ENCODE assay signal across 1 cellular context in genomic region chr11:64743591-64744543, GRCh38.
TF ChIP-seq lines count a peak whose summit lies in the region.

RASGRP2 (minus strand) TSS chr11:64744142; CDS start chr11:64742866, 1,276 bp downstream.

TF ChIP-seq in K562, 482 proteins besides CTCF, POLR2A, EP300 and RAD21 (continued from another document and continues in another):
- TF ChIP-seq ERF (CRISPR knock-in tag; IDR thresholded peaks at IDR 0.05), result no peak
- TF ChIP-seq, protein P1, sequence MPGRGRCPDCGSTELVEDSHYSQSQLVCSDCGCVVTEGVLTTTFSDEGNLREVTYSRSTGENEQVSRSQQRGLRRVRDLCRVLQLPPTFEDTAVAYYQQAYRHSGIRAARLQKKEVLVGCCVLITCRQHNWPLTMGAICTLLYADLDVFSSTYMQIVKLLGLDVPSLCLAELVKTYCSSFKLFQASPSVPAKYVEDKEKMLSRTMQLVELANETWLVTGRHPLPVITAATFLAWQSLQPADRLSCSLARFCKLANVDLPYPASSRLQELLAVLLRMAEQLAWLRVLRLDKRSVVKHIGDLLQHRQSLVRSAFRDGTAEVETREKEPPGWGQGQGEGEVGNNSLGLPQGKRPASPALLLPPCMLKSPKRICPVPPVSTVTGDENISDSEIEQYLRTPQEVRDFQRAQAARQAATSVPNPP (IDR thresholded peaks at IDR 0.05; ENCODE audit: borderline replicate concordance, insufficient read depth, insufficient read length), result no peak
- peak; percentile 45; the same call in 1 of the 2 replicates for TF ChIP-seq ZBTB17 (CRISPR knock-in tag; IDR thresholded peaks at IDR 0.05)
- TF ChIP-seq ZNF12 (CRISPR knock-in tag; IDR thresholded peaks at IDR 0.05), result no peak
- no peak for TF ChIP-seq TRIM28 (IDR thresholded peaks at IDR 0.05)
- TF ChIP-seq MCM3 (IDR thresholded peaks at IDR 0.05), result no peak
- TF ChIP-seq ZBTB11 (CRISPR knock-in tag; IDR thresholded peaks at IDR 0.05), result no peak
- 0 out of 2 replicates have a peak, but pooled peaks have one; percentile 12 for TF ChIP-seq PHB2 (IDR thresholded peaks at IDR 0.05; ENCODE audit: low read depth)
- TF ChIP-seq ZBTB40 (IDR thresholded peaks at IDR 0.05), result peak; percentile 11; the same call in 1 of the 2 replicates
- no peak for TF ChIP-seq ZBTB40 (CRISPR knock-in tag; IDR thresholded peaks at IDR 0.05)
- TF ChIP-seq, protein P2, sequence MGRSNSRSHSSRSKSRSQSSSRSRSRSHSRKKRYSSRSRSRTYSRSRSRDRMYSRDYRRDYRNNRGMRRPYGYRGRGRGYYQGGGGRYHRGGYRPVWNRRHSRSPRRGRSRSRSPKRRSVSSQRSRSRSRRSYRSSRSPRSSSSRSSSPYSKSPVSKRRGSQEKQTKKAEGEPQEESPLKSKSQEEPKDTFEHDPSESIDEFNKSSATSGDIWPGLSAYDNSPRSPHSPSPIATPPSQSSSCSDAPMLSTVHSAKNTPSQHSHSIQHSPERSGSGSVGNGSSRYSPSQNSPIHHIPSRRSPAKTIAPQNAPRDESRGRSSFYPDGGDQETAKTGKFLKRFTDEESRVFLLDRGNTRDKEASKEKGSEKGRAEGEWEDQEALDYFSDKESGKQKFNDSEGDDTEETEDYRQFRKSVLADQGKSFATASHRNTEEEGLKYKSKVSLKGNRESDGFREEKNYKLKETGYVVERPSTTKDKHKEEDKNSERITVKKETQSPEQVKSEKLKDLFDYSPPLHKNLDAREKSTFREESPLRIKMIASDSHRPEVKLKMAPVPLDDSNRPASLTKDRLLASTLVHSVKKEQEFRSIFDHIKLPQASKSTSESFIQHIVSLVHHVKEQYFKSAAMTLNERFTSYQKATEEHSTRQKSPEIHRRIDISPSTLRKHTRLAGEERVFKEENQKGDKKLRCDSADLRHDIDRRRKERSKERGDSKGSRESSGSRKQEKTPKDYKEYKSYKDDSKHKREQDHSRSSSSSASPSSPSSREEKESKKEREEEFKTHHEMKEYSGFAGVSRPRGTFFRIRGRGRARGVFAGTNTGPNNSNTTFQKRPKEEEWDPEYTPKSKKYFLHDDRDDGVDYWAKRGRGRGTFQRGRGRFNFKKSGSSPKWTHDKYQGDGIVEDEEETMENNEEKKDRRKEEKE (IDR thresholded peaks at IDR 0.05; ENCODE audit: borderline replicate concordance in 1 of 2, control insufficient read depth in 1 of 2, low read depth in 2 of 2, low read length in 1 of 2), result no peak
- TF ChIP-seq ETV5 (CRISPR knock-in tag; IDR thresholded peaks at IDR 0.05; ENCODE audit: low read depth), result no peak
- TF ChIP-seq, protein P3, sequence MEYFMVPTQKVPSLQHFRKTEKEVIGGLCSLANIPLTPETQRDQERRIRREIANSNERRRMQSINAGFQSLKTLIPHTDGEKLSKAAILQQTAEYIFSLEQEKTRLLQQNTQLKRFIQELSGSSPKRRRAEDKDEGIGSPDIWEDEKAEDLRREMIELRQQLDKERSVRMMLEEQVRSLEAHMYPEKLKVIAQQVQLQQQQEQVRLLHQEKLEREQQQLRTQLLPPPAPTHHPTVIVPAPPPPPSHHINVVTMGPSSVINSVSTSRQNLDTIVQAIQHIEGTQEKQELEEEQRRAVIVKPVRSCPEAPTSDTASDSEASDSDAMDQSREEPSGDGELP (CRISPR knock-in tag; IDR thresholded peaks at IDR 0.05; ENCODE audit: borderline replicate concordance), result peak; percentile 38; the same call in 1 of the 2 replicates
- TF ChIP-seq RBM15 (IDR thresholded peaks at IDR 0.05; ENCODE audit: insufficient read depth, low read length), result no peak
- no peak for TF ChIP-seq CBX8 (IDR thresholded peaks at IDR 0.05; ENCODE audit: borderline replicate concordance, extremely low read depth, low read depth, low read length, poor library complexity, severe bottlenecking)
- TF ChIP-seq BRCA1 (IDR thresholded peaks at IDR 0.05), result no peak
- no peak for TF ChIP-seq BRCA1 (CRISPR knock-in tag; IDR thresholded peaks at IDR 0.05)
- no peak for TF ChIP-seq GTF2F1 (IDR thresholded peaks at IDR 0.05; ENCODE audit: low read depth, low read length)
- no peak for TF ChIP-seq ZNF24 (IDR thresholded peaks at IDR 0.05)
- TF ChIP-seq, protein P4, sequence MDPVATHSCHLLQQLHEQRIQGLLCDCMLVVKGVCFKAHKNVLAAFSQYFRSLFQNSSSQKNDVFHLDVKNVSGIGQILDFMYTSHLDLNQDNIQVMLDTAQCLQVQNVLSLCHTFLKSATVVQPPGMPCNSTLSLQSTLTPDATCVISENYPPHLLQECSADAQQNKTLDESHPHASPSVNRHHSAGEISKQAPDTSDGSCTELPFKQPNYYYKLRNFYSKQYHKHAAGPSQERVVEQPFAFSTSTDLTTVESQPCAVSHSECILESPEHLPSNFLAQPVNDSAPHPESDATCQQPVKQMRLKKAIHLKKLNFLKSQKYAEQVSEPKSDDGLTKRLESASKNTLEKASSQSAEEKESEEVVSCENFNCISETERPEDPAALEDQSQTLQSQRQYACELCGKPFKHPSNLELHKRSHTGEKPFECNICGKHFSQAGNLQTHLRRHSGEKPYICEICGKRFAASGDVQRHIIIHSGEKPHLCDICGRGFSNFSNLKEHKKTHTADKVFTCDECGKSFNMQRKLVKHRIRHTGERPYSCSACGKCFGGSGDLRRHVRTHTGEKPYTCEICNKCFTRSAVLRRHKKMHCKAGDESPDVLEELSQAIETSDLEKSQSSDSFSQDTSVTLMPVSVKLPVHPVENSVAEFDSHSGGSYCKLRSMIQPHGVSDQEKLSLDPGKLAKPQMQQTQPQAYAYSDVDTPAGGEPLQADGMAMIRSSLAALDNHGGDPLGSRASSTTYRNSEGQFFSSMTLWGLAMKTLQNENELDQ (CRISPR knock-in tag; IDR thresholded peaks at IDR 0.05; ENCODE audit: borderline replicate concordance), result no peak
- TF ChIP-seq MEIS2 (IDR thresholded peaks at IDR 0.05; ENCODE audit: partially characterized antibody), result no peak
- no peak for TF ChIP-seq SAFB2 (IDR thresholded peaks at IDR 0.05; ENCODE audit: borderline replicate concordance, low read depth, low read length, severe bottlenecking)
- no peak; the same call in none of the 2 replicates for TF ChIP-seq STAG1 (CRISPR knock-in tag; IDR thresholded peaks at IDR 0.05; ENCODE audit: borderline replicate concordance)
- TF ChIP-seq XRCC5 (IDR thresholded peaks at IDR 0.05; ENCODE audit: low read depth, low read length), result peak; percentile 82
- TF ChIP-seq MECOM (CRISPR knock-in tag; IDR thresholded peaks at IDR 0.05), result no peak
- no peak for TF ChIP-seq ZNF140 (CRISPR knock-in tag; IDR thresholded peaks at IDR 0.05)
- TF ChIP-seq, protein P5, sequence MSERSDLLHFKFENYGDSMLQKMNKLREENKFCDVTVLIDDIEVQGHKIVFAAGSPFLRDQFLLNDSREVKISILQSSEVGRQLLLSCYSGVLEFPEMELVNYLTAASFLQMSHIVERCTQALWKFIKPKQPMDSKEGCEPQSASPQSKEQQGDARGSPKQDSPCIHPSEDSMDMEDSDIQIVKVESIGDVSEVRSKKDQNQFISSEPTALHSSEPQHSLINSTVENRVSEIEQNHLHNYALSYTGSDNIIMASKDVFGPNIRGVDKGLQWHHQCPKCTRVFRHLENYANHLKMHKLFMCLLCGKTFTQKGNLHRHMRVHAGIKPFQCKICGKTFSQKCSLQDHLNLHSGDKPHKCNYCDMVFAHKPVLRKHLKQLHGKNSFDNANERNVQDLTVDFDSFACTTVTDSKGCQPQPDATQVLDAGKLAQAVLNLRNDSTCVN (CRISPR knock-in tag; IDR thresholded peaks at IDR 0.05), result no peak
- TF ChIP-seq RAD51 (IDR thresholded peaks at IDR 0.05; ENCODE audit: borderline replicate concordance, low read depth), result no peak
- TF ChIP-seq HSF4 (CRISPR knock-in tag; IDR thresholded peaks at IDR 0.05; ENCODE audit: borderline replicate concordance), result no peak
- TF ChIP-seq RBM34 (IDR thresholded peaks at IDR 0.05; ENCODE audit: borderline replicate concordance, insufficient read depth, low read length), result no peak
- TF ChIP-seq, protein P6, sequence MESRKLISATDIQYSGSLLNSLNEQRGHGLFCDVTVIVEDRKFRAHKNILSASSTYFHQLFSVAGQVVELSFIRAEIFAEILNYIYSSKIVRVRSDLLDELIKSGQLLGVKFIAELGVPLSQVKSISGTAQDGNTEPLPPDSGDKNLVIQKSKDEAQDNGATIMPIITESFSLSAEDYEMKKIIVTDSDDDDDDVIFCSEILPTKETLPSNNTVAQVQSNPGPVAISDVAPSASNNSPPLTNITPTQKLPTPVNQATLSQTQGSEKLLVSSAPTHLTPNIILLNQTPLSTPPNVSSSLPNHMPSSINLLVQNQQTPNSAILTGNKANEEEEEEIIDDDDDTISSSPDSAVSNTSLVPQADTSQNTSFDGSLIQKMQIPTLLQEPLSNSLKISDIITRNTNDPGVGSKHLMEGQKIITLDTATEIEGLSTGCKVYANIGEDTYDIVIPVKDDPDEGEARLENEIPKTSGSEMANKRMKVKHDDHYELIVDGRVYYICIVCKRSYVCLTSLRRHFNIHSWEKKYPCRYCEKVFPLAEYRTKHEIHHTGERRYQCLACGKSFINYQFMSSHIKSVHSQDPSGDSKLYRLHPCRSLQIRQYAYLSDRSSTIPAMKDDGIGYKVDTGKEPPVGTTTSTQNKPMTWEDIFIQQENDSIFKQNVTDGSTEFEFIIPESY (CRISPR knock-in tag; IDR thresholded peaks at IDR 0.05), result peak; percentile 46; the same call in 1 of the 2 replicates
- TF ChIP-seq BCL6 (CRISPR knock-in tag; IDR thresholded peaks at IDR 0.05), result no peak
